Comparison of ENCODE assay signal across 1 cellular context in the genomic region with DNA sequence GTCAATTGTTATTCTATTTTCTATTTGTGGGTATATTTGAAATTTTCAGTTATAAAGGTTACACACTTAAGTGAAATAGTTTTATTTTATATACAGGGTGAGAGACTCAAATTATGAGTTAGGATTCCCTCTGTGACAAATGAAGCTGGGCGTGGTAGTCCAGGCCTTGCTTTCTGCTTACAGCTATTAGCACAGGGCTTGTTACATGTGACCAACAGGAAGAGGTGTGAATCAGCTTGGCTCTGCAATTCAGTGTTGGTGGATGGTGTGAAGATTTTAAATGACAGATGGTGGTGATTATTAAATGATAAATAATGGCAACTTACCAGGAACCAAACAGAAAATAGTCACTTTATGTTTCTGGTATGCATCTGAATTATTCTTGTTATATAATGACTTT.
TF ChIP-seq lines count a peak whose summit lies in the region.

No MANE protein-coding gene starts in this region.

TF ChIP-seq in GM23338, 12 proteins besides CTCF, POLR2A, EP300 and RAD21 (continued from another document):
- TF ChIP-seq, protein P1, sequence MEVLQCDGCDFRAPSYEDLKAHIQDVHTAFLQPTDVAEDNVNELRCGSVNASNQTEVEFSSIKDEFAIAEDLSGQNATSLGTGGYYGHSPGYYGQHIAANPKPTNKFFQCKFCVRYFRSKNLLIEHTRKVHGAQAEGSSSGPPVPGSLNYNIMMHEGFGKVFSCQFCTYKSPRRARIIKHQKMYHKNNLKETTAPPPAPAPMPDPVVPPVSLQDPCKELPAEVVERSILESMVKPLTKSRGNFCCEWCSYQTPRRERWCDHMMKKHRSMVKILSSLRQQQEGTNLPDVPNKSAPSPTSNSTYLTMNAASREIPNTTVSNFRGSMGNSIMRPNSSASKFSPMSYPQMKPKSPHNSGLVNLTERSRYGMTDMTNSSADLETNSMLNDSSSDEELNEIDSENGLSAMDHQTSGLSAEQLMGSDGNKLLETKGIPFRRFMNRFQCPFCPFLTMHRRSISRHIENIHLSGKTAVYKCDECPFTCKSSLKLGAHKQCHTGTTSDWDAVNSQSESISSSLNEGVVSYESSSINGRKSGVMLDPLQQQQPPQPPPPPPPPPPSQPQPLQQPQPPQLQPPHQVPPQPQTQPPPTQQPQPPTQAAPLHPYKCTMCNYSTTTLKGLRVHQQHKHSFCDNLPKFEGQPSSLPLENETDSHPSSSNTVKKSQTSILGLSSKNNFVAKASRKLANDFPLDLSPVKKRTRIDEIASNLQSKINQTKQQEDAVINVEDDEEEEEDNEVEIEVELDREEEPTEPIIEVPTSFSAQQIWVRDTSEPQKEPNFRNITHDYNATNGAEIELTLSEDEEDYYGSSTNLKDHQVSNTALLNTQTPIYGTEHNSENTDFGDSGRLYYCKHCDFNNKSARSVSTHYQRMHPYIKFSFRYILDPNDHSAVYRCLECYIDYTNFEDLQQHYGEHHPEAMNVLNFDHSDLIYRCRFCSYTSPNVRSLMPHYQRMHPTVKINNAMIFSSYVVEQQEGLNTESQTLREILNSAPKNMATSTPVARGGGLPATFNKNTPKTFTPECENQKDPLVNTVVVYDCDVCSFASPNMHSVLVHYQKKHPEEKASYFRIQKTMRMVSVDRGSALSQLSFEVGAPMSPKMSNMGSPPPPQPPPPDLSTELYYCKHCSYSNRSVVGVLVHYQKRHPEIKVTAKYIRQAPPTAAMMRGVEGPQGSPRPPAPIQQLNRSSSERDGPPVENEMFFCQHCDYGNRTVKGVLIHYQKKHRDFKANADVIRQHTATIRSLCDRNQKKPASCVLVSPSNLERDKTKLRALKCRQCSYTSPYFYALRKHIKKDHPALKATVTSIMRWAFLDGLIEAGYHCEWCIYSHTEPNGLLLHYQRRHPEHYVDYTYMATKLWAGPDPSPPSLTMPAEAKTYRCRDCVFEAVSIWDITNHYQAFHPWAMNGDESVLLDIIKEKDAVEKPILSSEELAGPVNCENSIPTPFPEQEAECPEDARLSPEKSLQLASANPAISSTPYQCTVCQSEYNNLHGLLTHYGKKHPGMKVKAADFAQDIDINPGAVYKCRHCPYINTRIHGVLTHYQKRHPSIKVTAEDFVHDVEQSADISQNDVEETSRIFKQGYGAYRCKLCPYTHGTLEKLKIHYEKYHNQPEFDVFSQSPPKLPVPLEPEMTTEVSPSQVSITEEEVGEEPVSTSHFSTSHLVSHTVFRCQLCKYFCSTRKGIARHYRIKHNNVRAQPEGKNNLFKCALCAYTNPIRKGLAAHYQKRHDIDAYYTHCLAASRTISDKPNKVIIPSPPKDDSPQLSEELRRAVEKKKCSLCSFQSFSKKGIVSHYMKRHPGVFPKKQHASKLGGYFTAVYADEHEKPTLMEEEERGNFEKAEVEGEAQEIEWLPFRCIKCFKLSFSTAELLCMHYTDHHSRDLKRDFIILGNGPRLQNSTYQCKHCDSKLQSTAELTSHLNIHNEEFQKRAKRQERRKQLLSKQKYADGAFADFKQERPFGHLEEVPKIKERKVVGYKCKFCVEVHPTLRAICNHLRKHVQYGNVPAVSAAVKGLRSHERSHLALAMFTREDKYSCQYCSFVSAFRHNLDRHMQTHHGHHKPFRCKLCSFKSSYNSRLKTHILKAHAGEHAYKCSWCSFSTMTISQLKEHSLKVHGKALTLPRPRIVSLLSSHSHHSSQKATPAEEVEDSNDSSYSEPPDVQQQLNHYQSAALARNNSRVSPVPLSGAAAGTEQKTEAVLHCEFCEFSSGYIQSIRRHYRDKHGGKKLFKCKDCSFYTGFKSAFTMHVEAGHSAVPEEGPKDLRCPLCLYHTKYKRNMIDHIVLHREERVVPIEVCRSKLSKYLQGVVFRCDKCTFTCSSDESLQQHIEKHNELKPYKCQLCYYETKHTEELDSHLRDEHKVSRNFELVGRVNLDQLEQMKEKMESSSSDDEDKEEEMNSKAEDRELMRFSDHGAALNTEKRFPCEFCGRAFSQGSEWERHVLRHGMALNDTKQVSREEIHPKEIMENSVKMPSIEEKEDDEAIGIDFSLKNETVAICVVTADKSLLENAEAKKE (CRISPR knock-in tag; IDR thresholded peaks at IDR 0.05): no peak
- TF ChIP-seq, protein P2, sequence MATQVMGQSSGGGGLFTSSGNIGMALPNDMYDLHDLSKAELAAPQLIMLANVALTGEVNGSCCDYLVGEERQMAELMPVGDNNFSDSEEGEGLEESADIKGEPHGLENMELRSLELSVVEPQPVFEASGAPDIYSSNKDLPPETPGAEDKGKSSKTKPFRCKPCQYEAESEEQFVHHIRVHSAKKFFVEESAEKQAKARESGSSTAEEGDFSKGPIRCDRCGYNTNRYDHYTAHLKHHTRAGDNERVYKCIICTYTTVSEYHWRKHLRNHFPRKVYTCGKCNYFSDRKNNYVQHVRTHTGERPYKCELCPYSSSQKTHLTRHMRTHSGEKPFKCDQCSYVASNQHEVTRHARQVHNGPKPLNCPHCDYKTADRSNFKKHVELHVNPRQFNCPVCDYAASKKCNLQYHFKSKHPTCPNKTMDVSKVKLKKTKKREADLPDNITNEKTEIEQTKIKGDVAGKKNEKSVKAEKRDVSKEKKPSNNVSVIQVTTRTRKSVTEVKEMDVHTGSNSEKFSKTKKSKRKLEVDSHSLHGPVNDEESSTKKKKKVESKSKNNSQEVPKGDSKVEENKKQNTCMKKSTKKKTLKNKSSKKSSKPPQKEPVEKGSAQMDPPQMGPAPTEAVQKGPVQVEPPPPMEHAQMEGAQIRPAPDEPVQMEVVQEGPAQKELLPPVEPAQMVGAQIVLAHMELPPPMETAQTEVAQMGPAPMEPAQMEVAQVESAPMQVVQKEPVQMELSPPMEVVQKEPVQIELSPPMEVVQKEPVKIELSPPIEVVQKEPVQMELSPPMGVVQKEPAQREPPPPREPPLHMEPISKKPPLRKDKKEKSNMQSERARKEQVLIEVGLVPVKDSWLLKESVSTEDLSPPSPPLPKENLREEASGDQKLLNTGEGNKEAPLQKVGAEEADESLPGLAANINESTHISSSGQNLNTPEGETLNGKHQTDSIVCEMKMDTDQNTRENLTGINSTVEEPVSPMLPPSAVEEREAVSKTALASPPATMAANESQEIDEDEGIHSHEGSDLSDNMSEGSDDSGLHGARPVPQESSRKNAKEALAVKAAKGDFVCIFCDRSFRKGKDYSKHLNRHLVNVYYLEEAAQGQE (IDR thresholded peaks at IDR 0.05; ENCODE audit: unreplicated experiment): no peak
- TF ChIP-seq ZNF114 (CRISPR knock-in tag; IDR thresholded peaks at IDR 0.05) (no peak), JUNB (IDR thresholded peaks at IDR 0.05; ENCODE audit: unreplicated experiment) (no peak), ZNF331 (CRISPR knock-in tag; IDR thresholded peaks at IDR 0.05; ENCODE audit: low read depth) (no peak)
